Comparison of ENCODE assay signal across 2 cellular contexts in the genomic region with DNA sequence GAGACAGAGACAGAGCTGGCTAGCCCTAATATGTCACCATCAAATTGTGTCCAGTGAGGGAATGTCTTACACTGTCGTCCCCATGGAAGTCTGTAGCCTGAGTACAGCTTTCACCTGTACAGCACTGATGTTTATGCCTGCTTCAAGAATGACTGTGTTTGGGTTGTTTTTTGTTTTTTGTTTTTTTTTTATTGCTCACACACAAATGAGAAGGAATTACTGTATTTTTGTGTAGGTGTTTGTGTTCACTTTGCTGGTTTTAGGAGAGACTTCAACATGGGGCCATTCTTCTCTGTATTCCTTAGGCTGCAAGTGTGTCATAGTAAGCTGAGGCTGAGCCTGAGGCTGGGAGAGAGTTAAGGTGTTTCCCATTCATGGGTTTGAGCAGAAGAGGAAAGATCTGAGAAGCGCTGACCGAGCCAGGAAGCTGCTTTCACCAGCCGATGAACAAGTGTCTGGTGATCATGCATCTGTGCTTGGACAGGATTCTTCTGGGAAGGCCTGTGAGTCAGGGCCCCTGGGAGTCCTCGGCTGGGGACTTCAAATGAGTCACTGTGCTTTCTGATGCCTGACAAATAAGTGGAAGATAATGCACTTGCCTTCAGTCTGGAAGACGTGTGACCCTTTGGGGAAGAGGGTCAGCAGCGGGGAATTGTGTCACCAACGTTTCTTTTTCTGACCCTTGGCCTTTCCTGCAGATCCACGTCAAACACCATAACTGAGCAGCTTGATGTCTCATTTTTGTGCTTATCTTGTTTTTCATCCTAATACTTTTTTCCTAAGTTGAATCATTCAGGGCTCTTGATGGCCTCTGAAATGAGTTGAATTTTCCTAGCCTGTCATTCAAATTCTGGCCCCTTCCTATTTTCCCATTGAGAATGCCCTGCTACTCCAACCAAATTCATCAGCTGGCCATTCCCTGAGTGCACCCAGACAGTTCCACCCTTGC.
A peak's percentile ranks its signal among the peaks of the same experiment; 100 is the strongest.
TF ChIP-seq lines count a peak whose summit lies in the region.

No MANE protein-coding gene starts in this region.

TF ChIP-seq in GM12878, 131 proteins besides CTCF, POLR2A, EP300 and RAD21 (continues in another document):
- TF ChIP-seq, protein P1, sequence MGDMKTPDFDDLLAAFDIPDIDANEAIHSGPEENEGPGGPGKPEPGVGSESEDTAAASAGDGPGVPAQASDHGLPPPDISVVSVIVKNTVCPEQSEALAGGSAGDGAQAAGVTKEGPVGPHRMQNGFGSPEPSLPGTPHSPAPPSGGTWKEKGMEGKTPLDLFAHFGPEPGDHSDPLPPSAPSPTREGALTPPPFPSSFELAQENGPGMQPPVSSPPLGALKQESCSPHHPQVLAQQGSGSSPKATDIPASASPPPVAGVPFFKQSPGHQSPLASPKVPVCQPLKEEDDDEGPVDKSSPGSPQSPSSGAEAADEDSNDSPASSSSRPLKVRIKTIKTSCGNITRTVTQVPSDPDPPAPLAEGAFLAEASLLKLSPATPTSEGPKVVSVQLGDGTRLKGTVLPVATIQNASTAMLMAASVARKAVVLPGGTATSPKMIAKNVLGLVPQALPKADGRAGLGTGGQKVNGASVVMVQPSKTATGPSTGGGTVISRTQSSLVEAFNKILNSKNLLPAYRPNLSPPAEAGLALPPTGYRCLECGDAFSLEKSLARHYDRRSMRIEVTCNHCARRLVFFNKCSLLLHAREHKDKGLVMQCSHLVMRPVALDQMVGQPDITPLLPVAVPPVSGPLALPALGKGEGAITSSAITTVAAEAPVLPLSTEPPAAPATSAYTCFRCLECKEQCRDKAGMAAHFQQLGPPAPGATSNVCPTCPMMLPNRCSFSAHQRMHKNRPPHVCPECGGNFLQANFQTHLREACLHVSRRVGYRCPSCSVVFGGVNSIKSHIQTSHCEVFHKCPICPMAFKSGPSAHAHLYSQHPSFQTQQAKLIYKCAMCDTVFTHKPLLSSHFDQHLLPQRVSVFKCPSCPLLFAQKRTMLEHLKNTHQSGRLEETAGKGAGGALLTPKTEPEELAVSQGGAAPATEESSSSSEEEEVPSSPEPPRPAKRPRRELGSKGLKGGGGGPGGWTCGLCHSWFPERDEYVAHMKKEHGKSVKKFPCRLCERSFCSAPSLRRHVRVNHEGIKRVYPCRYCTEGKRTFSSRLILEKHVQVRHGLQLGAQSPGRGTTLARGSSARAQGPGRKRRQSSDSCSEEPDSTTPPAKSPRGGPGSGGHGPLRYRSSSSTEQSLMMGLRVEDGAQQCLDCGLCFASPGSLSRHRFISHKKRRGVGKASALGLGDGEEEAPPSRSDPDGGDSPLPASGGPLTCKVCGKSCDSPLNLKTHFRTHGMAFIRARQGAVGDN (IDR thresholded peaks at IDR 0.05) = peak; percentile 80
- TF ChIP-seq, protein P2, sequence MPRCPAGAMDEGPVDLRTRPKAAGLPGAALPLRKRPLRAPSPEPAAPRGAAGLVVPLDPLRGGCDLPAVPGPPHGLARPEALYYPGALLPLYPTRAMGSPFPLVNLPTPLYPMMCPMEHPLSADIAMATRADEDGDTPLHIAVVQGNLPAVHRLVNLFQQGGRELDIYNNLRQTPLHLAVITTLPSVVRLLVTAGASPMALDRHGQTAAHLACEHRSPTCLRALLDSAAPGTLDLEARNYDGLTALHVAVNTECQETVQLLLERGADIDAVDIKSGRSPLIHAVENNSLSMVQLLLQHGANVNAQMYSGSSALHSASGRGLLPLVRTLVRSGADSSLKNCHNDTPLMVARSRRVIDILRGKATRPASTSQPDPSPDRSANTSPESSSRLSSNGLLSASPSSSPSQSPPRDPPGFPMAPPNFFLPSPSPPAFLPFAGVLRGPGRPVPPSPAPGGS (IDR thresholded peaks at IDR 0.05; ENCODE audit: borderline replicate concordance, insufficient read depth, low read depth, low read length, poor library complexity, severe bottlenecking) = peak; percentile 81
- TF ChIP-seq NR2F1 (conservative IDR thresholded peaks at IDR 0.05) (peak; percentile 93), IKZF1 (conservative IDR thresholded peaks at IDR 0.05) (peak; percentile 74), MTA2 (IDR thresholded peaks at IDR 0.05; ENCODE audit: low read depth) (peak; percentile 57; the same call in 1 of the 2 replicates), TCF12 (IDR thresholded peaks at IDR 0.05; ENCODE audit: low read depth, low read length) (peak; percentile 48; the same call in 1 of the 2 replicates), BCL11A (IDR thresholded peaks at IDR 0.05; ENCODE audit: low read depth, low read length) (0 out of 2 replicates have a peak, but pooled peaks have one; percentile 20), MEF2B (IDR thresholded peaks at IDR 0.05; ENCODE audit: partially characterized antibody, poor library complexity, severe bottlenecking) (peak; percentile 98), ETV6 (conservative IDR thresholded peaks at IDR 0.05 in 1 of 2, IDR thresholded peaks at IDR 0.05 in 1 of 2; ENCODE audit: borderline replicate concordance in 1 of 2, low read depth in 1 of 2) (peak in 1 of 2 experiments; percentile 50; a peak in 1 of 4 replicates), HDGF (IDR thresholded peaks at IDR 0.05) (peak; percentile 60; the same call in 1 of the 2 replicates), CHD1 (IDR thresholded peaks at IDR 0.05; ENCODE audit: low read depth, low read length) (no peak), DPF2 (IDR thresholded peaks at IDR 0.05) (0 out of 2 replicates have a peak, but pooled peaks have one; percentile 48), GATAD2B (conservative IDR thresholded peaks at IDR 0.05; ENCODE audit: low read depth) (peak; percentile 87), EED (IDR thresholded peaks at IDR 0.05; ENCODE audit: low read depth) (peak; percentile 85), JUNB (IDR thresholded peaks at IDR 0.05) (peak; percentile 29; the same call in 1 of the 2 replicates), STAT1 (conservative IDR thresholded peaks at IDR 0.05) (no peak), NFIC (IDR thresholded peaks at IDR 0.05; ENCODE audit: low read depth, low read length) (peak; percentile 46; the same call in 1 of the 2 replicates), CREB1 (IDR thresholded peaks at IDR 0.05; ENCODE audit: low read depth) (no peak), NR2C1 (IDR thresholded peaks at IDR 0.05) (peak; percentile 18; the same call in 1 of the 2 replicates)
- TF ChIP-seq, protein P3, sequence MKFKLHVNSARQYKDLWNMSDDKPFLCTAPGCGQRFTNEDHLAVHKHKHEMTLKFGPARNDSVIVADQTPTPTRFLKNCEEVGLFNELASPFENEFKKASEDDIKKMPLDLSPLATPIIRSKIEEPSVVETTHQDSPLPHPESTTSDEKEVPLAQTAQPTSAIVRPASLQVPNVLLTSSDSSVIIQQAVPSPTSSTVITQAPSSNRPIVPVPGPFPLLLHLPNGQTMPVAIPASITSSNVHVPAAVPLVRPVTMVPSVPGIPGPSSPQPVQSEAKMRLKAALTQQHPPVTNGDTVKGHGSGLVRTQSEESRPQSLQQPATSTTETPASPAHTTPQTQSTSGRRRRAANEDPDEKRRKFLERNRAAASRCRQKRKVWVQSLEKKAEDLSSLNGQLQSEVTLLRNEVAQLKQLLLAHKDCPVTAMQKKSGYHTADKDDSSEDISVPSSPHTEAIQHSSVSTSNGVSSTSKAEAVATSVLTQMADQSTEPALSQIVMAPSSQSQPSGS (IDR thresholded peaks at IDR 0.05; ENCODE audit: low read length) = peak; percentile 55; the same call in 1 of the 2 replicates
- TF ChIP-seq, protein P4, sequence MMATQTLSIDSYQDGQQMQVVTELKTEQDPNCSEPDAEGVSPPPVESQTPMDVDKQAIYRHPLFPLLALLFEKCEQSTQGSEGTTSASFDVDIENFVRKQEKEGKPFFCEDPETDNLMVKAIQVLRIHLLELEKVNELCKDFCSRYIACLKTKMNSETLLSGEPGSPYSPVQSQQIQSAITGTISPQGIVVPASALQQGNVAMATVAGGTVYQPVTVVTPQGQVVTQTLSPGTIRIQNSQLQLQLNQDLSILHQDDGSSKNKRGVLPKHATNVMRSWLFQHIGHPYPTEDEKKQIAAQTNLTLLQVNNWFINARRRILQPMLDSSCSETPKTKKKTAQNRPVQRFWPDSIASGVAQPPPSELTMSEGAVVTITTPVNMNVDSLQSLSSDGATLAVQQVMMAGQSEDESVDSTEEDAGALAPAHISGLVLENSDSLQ (IDR thresholded peaks at IDR 0.05) = 0 out of 2 replicates have a peak, but pooled peaks have one; percentile 31

TF ChIP-seq in HepG2, 621 proteins besides CTCF, POLR2A, EP300 and RAD21 (continues in another document):
- TF ChIP-seq, protein P5, sequence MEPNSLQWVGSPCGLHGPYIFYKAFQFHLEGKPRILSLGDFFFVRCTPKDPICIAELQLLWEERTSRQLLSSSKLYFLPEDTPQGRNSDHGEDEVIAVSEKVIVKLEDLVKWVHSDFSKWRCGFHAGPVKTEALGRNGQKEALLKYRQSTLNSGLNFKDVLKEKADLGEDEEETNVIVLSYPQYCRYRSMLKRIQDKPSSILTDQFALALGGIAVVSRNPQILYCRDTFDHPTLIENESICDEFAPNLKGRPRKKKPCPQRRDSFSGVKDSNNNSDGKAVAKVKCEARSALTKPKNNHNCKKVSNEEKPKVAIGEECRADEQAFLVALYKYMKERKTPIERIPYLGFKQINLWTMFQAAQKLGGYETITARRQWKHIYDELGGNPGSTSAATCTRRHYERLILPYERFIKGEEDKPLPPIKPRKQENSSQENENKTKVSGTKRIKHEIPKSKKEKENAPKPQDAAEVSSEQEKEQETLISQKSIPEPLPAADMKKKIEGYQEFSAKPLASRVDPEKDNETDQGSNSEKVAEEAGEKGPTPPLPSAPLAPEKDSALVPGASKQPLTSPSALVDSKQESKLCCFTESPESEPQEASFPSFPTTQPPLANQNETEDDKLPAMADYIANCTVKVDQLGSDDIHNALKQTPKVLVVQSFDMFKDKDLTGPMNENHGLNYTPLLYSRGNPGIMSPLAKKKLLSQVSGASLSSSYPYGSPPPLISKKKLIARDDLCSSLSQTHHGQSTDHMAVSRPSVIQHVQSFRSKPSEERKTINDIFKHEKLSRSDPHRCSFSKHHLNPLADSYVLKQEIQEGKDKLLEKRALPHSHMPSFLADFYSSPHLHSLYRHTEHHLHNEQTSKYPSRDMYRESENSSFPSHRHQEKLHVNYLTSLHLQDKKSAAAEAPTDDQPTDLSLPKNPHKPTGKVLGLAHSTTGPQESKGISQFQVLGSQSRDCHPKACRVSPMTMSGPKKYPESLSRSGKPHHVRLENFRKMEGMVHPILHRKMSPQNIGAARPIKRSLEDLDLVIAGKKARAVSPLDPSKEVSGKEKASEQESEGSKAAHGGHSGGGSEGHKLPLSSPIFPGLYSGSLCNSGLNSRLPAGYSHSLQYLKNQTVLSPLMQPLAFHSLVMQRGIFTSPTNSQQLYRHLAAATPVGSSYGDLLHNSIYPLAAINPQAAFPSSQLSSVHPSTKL (CRISPR knock-in tag; IDR thresholded peaks at IDR 0.05) = 0 out of 2 replicates have a peak, but pooled peaks have one; percentile 10
- no peak for TF ChIP-seq STAG1 (CRISPR knock-in tag; IDR thresholded peaks at IDR 0.05)
- TF ChIP-seq, protein P6, sequence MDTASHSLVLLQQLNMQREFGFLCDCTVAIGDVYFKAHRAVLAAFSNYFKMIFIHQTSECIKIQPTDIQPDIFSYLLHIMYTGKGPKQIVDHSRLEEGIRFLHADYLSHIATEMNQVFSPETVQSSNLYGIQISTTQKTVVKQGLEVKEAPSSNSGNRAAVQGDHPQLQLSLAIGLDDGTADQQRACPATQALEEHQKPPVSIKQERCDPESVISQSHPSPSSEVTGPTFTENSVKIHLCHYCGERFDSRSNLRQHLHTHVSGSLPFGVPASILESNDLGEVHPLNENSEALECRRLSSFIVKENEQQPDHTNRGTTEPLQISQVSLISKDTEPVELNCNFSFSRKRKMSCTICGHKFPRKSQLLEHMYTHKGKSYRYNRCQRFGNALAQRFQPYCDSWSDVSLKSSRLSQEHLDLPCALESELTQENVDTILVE (CRISPR knock-in tag; IDR thresholded peaks at IDR 0.05) = no peak
- TF ChIP-seq, protein P7, sequence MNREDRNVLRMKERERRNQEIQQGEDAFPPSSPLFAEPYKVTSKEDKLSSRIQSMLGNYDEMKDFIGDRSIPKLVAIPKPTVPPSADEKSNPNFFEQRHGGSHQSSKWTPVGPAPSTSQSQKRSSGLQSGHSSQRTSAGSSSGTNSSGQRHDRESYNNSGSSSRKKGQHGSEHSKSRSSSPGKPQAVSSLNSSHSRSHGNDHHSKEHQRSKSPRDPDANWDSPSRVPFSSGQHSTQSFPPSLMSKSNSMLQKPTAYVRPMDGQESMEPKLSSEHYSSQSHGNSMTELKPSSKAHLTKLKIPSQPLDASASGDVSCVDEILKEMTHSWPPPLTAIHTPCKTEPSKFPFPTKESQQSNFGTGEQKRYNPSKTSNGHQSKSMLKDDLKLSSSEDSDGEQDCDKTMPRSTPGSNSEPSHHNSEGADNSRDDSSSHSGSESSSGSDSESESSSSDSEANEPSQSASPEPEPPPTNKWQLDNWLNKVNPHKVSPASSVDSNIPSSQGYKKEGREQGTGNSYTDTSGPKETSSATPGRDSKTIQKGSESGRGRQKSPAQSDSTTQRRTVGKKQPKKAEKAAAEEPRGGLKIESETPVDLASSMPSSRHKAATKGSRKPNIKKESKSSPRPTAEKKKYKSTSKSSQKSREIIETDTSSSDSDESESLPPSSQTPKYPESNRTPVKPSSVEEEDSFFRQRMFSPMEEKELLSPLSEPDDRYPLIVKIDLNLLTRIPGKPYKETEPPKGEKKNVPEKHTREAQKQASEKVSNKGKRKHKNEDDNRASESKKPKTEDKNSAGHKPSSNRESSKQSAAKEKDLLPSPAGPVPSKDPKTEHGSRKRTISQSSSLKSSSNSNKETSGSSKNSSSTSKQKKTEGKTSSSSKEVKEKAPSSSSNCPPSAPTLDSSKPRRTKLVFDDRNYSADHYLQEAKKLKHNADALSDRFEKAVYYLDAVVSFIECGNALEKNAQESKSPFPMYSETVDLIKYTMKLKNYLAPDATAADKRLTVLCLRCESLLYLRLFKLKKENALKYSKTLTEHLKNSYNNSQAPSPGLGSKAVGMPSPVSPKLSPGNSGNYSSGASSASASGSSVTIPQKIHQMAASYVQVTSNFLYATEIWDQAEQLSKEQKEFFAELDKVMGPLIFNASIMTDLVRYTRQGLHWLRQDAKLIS (CRISPR knock-in tag; IDR thresholded peaks at IDR 0.05) = no peak
- TF ChIP-seq FOXK1 (CRISPR knock-in tag; IDR thresholded peaks at IDR 0.05; ENCODE audit: borderline replicate concordance, low read depth) = no peak
- no peak for TF ChIP-seq ZNF207 (IDR thresholded peaks at IDR 0.05; ENCODE audit: borderline replicate concordance)
- peak; percentile 24; the same call in 1 of the 2 replicates for TF ChIP-seq NR2F6 (IDR thresholded peaks at IDR 0.05)
- TF ChIP-seq NR2F6 (CRISPR knock-in tag; IDR thresholded peaks at IDR 0.05) = no peak
- TF ChIP-seq, protein P8, sequence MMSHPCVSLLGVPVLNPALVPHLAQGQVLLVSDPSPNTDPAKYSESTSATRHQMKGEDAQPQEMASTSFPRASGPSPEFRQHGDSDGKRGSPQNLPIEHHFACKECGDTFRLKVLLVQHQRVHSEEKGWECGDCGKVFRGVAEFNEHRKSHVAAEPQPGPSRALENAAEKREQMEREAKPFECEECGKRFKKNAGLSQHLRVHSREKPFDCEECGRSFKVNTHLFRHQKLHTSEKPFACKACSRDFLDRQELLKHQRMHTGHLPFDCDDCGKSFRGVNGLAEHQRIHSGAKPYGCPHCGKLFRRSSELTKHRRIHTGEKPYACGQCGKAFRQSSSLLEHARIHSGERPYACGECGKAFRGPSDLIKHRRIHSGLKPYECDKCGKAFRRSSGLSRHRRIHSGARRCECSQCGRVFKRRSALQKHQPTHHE (CRISPR knock-in tag; IDR thresholded peaks at IDR 0.05; ENCODE audit: borderline replicate concordance) = no peak
- no peak for TF ChIP-seq RFXAP (CRISPR knock-in tag; IDR thresholded peaks at IDR 0.05; ENCODE audit: borderline replicate concordance)
